1 cellular context compared by ENCODE assay signal in the genomic region with DNA sequence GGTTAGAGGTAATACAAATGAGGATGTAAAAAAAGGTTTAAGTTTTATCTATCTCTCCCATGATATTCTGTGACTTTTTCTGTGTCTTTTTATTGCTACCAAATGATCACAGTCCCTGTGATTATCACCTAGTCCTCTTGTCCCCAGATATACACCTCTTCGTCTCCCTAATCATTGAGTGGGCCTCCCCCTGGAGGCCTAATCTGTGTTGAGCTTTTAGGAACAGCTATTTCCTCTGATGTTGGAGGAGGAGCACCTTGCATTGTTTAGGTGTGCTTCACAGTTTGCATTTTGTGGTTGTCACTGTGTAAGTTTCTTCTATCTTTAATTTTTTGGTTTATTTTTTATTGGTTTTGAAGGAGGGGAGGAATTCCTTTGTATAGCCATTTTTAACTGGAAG.
TF ChIP-seq lines count a peak whose summit lies in the region.

No MANE protein-coding gene starts in this region.

TF ChIP-seq in GM23338, 12 proteins besides CTCF, POLR2A, EP300 and RAD21 (continued from another document):
- TF ChIP-seq, protein P1, sequence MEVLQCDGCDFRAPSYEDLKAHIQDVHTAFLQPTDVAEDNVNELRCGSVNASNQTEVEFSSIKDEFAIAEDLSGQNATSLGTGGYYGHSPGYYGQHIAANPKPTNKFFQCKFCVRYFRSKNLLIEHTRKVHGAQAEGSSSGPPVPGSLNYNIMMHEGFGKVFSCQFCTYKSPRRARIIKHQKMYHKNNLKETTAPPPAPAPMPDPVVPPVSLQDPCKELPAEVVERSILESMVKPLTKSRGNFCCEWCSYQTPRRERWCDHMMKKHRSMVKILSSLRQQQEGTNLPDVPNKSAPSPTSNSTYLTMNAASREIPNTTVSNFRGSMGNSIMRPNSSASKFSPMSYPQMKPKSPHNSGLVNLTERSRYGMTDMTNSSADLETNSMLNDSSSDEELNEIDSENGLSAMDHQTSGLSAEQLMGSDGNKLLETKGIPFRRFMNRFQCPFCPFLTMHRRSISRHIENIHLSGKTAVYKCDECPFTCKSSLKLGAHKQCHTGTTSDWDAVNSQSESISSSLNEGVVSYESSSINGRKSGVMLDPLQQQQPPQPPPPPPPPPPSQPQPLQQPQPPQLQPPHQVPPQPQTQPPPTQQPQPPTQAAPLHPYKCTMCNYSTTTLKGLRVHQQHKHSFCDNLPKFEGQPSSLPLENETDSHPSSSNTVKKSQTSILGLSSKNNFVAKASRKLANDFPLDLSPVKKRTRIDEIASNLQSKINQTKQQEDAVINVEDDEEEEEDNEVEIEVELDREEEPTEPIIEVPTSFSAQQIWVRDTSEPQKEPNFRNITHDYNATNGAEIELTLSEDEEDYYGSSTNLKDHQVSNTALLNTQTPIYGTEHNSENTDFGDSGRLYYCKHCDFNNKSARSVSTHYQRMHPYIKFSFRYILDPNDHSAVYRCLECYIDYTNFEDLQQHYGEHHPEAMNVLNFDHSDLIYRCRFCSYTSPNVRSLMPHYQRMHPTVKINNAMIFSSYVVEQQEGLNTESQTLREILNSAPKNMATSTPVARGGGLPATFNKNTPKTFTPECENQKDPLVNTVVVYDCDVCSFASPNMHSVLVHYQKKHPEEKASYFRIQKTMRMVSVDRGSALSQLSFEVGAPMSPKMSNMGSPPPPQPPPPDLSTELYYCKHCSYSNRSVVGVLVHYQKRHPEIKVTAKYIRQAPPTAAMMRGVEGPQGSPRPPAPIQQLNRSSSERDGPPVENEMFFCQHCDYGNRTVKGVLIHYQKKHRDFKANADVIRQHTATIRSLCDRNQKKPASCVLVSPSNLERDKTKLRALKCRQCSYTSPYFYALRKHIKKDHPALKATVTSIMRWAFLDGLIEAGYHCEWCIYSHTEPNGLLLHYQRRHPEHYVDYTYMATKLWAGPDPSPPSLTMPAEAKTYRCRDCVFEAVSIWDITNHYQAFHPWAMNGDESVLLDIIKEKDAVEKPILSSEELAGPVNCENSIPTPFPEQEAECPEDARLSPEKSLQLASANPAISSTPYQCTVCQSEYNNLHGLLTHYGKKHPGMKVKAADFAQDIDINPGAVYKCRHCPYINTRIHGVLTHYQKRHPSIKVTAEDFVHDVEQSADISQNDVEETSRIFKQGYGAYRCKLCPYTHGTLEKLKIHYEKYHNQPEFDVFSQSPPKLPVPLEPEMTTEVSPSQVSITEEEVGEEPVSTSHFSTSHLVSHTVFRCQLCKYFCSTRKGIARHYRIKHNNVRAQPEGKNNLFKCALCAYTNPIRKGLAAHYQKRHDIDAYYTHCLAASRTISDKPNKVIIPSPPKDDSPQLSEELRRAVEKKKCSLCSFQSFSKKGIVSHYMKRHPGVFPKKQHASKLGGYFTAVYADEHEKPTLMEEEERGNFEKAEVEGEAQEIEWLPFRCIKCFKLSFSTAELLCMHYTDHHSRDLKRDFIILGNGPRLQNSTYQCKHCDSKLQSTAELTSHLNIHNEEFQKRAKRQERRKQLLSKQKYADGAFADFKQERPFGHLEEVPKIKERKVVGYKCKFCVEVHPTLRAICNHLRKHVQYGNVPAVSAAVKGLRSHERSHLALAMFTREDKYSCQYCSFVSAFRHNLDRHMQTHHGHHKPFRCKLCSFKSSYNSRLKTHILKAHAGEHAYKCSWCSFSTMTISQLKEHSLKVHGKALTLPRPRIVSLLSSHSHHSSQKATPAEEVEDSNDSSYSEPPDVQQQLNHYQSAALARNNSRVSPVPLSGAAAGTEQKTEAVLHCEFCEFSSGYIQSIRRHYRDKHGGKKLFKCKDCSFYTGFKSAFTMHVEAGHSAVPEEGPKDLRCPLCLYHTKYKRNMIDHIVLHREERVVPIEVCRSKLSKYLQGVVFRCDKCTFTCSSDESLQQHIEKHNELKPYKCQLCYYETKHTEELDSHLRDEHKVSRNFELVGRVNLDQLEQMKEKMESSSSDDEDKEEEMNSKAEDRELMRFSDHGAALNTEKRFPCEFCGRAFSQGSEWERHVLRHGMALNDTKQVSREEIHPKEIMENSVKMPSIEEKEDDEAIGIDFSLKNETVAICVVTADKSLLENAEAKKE (CRISPR knock-in tag; IDR thresholded peaks at IDR 0.05) = no peak
- TF ChIP-seq ZNF331 (CRISPR knock-in tag; IDR thresholded peaks at IDR 0.05; ENCODE audit: low read depth) (no peak), ETS1 (IDR thresholded peaks at IDR 0.05) (no peak), EZH2 (IDR thresholded peaks at IDR 0.05; ENCODE audit: low read depth, unreplicated experiment) (no peak), NANOG (IDR thresholded peaks at IDR 0.05; ENCODE audit: borderline replicate concordance) (no peak), ZNF114 (CRISPR knock-in tag; IDR thresholded peaks at IDR 0.05) (no peak), EZH2phosphoT487 (IDR thresholded peaks at IDR 0.05; ENCODE audit: unreplicated experiment) (no peak), POLR2AphosphoS5 (IDR thresholded peaks at IDR 0.05; ENCODE audit: low read depth) (no peak)
